ENCODE assay signal across 9 cellular contexts in the genomic region with DNA sequence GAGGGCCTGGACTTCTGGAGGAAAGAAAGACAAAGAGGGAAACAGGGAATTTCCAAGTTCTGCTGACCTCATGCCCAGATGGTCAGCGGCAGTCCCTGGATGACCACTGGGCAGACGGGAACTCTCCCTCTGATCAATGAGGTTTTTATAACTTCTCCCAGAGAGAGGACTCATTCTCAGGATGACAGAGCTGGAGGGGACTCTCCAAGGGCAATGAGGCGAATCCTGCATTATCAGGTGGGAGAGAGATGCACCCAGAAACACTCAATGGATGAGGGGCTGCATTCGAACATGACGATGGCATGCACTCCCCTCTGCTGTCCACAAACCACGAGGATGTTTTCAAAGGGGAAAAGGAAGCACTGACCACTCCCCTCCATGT. TPM values are rescaled to one million over a fixed set of nuclear protein-coding genes. Genes with fewer than 3 reads are reported as not detected.
DNase-seq lines count a peak whose midpoint lies in the region; ATAC-seq and TF ChIP-seq lines count a peak whose summit lies in the region.
"Had no signal": no experiment of that assay in that cellular context is flagged by ENCODE, and none has a peak within 500 bp of the region (broad histone marks: within the 10 kb centered on the region; RNA-seq: fewer than 3 reads in every experiment).

No MANE protein-coding gene starts in this region.

- TF ChIP-seq CTCF in OCI-LY3 (IDR thresholded peaks at IDR 0.05; ENCODE audit: low read depth, low read length) (no peak), right lobe of liver (IDR thresholded peaks at IDR 0.05) (no peak)

- ATAC-seq in GM19395 (IDR thresholded peaks at IDR 0.05; ENCODE audit: unreplicated experiment): peak; percentile 15
- peak in 3 of 4 donors; percentile 9 to 57 (median 16) for ATAC-seq in right lobe of liver
- no peak for ATAC-seq in HG03095 (IDR thresholded peaks at IDR 0.05; ENCODE audit: unreplicated experiment)

- H3K4me3 ChIP-seq in OCI-LY3 (ENCODE audit: low read length) (peak overlapping the region; percentile 45), right lobe of liver (no peak overlapping the region)
- H3K4me3 ChIP-seq: HAP-1 had no signal

- H3K9ac ChIP-seq in OCI-LY3 (ENCODE audit: low read length): peak overlapping the region; percentile 9; the same call in 1 of the 2 replicates

- no peaks in the 10 kb centered on the region for H3K9me3 ChIP-seq in OCI-LY3 (ENCODE audit: insufficient read depth, low read length)
- H3K9me3 ChIP-seq in right lobe of liver: no peaks in the 10 kb centered on the region
- H3K9me3 ChIP-seq: HAP-1 had no signal

- no peak for TF ChIP-seq POLR2A in right lobe of liver (IDR thresholded peaks at IDR 0.05)

- peak; percentile 89 for DNase-seq in A172 (ENCODE audit: low spot score)
- no peak for DNase-seq in right lobe of liver
- DNase-seq in NCI-H1105 (lab: John Stamatoyannopoulos, UW): no peak
- no peak for DNase-seq in NCI-H1105 treated with DMSO at 0.1 percent for 48 hours (lab: John Stamatoyannopoulos, UW)
- no peak for DNase-seq in NCI-H524 (lab: John Stamatoyannopoulos, UW)

- peak overlapping the region; percentile 81 for H3K4me2 ChIP-seq in OCI-LY3 (ENCODE audit: low read length)

- WGBS in right lobe of liver (ENCODE audit: insufficient coverage, low coverage, low lambda C conversion rate, missing lambda C conversion rate): 14% methylated on average over 4 of the region's 6 CpGs

- H3K27me3 ChIP-seq in OCI-LY3 (ENCODE audit: low read depth, low read length) (no peaks in the 10 kb centered on the region), right lobe of liver (no peaks in the 10 kb centered on the region)

- peaks cover 100% of the 10 kb centered on the region for H3K79me2 ChIP-seq in OCI-LY3 (ENCODE audit: low read length)

- H4K20me1 ChIP-seq in OCI-LY3 (ENCODE audit: insufficient read depth, low read length): peaks cover 100% of the 10 kb centered on the region

- peaks cover 96% of the 10 kb centered on the region for H3K4me1 ChIP-seq in OCI-LY3 (ENCODE audit: low read length)
- peaks cover 0 to 47% (median 17%) of the 10 kb centered on the region in 4 donors for H3K4me1 ChIP-seq in right lobe of liver
- H3K4me1 ChIP-seq: HAP-1 had no signal

- peak overlapping the region; percentile 89 for H3K27ac ChIP-seq in OCI-LY3 (ENCODE audit: low read length)
- peak overlapping the region in 2 of 3 donors; percentile 8 to 43 for H3K27ac ChIP-seq in right lobe of liver

- intact Hi-C loops in right lobe of liver (cut with DNase I): no loop called here

- peaks cover 50% of the 10 kb centered on the region for H3K36me3 ChIP-seq in OCI-LY3 (replicated peaks; ENCODE audit: low read depth, low read length)
- peaks cover 0 to 7% (median 0%) of the 10 kb centered on the region in 4 donors for H3K36me3 ChIP-seq in right lobe of liver
- H3K36me3 ChIP-seq: HAP-1 had no signal

- no peak overlapping the region for H2AFZ ChIP-seq in OCI-LY3 (ENCODE audit: low read depth, low read length)

RNA-seq across cellular contexts. Expression of a gene that starts 12.7 kb away (rescaled TPM):
- 125 and 132 TPM in 2 replicates for total RNA-seq in A172 (2014; rRNA removed; shearing (Covaris generic))
- 100 to 1,000 TPM in 1 of 6 experiments, 10 to 100 TPM in 5; 70.1 to 155 (median 79.1) TPM for total RNA-seq in right lobe of liver

RNA-seq across cellular contexts. Expression of a gene that starts 47.8 kb away (rescaled TPM):
- total RNA-seq in A172 (2014; rRNA removed; shearing (Covaris generic)): not detected in 2 replicates
- 100 to 1,000 TPM; 192 to 869 (median 343) TPM for total RNA-seq in right lobe of liver

Comparison
In these comparisons a context has a peak if more than half of its experiments do, and no peak if none do; other contexts are left out.
1. RNA of a gene that starts 47.8 kb away (total RNA-seq): 192 to 869 TPM in right lobe of liver; not detected in A172; every median in the first group is over 100 times any median in the second.